ENCODE assay signal across 25 cellular contexts in the genomic region with DNA sequence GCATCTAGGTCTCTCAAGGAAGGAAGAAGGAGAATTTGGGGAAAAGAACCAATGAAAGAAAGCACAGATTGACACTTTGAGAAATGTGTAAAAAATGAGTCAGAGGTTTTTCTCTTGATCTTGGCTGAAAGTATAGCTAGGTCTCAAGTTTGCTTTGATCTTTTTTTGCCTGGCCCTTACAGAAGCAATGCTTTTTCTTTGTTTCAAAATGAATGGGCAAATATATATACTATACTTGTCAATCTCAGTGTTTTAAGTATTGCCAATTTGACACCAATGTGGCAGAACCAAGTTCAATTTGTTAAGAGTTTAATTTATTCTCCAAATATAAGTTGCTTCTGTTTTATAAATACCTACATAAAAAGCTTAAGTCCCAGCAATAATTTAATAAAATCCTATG.
"Had no signal": no experiment of that assay in that cellular context is flagged by ENCODE, and none has a peak within 500 bp of the region (broad histone marks: within the 10 kb centered on the region; RNA-seq: fewer than 3 reads in every experiment).

No MANE protein-coding gene starts in this region.

- H3K36me3 ChIP-seq: ascending aorta, brain microvascular endothelial cell, heart left ventricle, left lung, spleen, thyroid gland, upper lobe of left lung, vagina had no signal

- H3K27ac Mint-ChIP-seq: activated CD4-positive, alpha-beta memory T cell treated with anti-CD3 and anti-CD28 coated beads for 36 hours; activated CD4-positive, alpha-beta T cell treated with anti-CD3 and anti-CD28 coated beads, Interleukin-2, amount 10 ng/mL, durations not matched to agents 24 days and 14 days; activated naive CD4-positive, alpha-beta T cell treated with anti-CD3 and anti-CD28 coated beads for 36 hours; activated naive CD8-positive, alpha-beta T cell treated with anti-CD3 and anti-CD28 coated beads, Interleukin-2, amount 10 ng/mL, durations not matched to agents 7 days and 5 days; natural killer cell; stimulated activated naive CD8-positive, alpha-beta T cell treated with anti-CD3 and anti-CD28 coated beads, Interleukin-15, Interleukin-2, amounts not matched to agents 100 ng/mL and 50 ng/mL, for 24 hours had no signal

- ATAC-seq: esophagus mucosa, heart left ventricle, left lung, natural killer cell, right cardiac atrium had no signal

- H3K27ac ChIP-seq: ascending aorta, brain microvascular endothelial cell, heart left ventricle, left lung, spleen, thyroid gland, upper lobe of left lung, vagina, VCaP had no signal

- H3K36me3 Mint-ChIP-seq: activated CD4-positive, alpha-beta memory T cell treated with anti-CD3 and anti-CD28 coated beads for 36 hours; activated naive CD8-positive, alpha-beta T cell treated with anti-CD3 and anti-CD28 coated beads, Interleukin-2, amount 10 ng/mL, durations not matched to agents 7 days and 5 days; natural killer cell had no signal

- H3K9me3 ChIP-seq: ascending aorta, heart left ventricle, left lung, spleen, thyroid gland, upper lobe of left lung, vagina had no signal

- H3K27me3 ChIP-seq: ascending aorta, brain microvascular endothelial cell, left lung, spleen, thyroid gland, upper lobe of left lung, vagina had no signal

- H3K4me1 ChIP-seq: ascending aorta, heart left ventricle, left lung, spleen, thyroid gland, upper lobe of left lung, vagina had no signal

- DNase-seq: activated CD4-positive, alpha-beta memory T cell treated with anti-CD3 and anti-CD28 coated beads for 36 hours; activated CD4-positive, alpha-beta T cell treated with anti-CD3 and anti-CD28 coated beads, Interleukin-2, amount 10 ng/mL, durations not matched to agents 24 days and 14 days; activated effector memory CD4-positive, alpha-beta T cell treated with Interleukin-2 at 50 U/mL for 16 hours; activated naive CD4-positive, alpha-beta T cell treated with anti-CD3 and anti-CD28 coated beads for 36 hours; activated naive CD8-positive, alpha-beta T cell treated with anti-CD3 and anti-CD28 coated beads, Interleukin-2, amount 10 ng/mL, durations not matched to agents 7 days and 5 days; activated T-cell treated with anti-CD3 and anti-CD28 coated beads, Interleukin-2, amount 50 U/mL, for 48 hours; brain microvascular endothelial cell; cortex of kidney; foreskin fibroblast; heart left ventricle; left lung; mesendoderm; natural killer cell; posterior cingulate gyrus; right cardiac atrium; spleen; substantia nigra; thyroid gland; upper lobe of left lung had no signal

- H3K4me3 ChIP-seq: ascending aorta, heart left ventricle, left lung, lung, spleen, thyroid gland, upper lobe of left lung, vagina had no signal

- H3K4me3 Mint-ChIP-seq: activated CD4-positive, alpha-beta memory T cell treated with anti-CD3 and anti-CD28 coated beads for 36 hours; activated CD4-positive, alpha-beta T cell treated with anti-CD3 and anti-CD28 coated beads, Interleukin-2, amount 10 ng/mL, durations not matched to agents 24 days and 14 days; activated naive CD4-positive, alpha-beta T cell treated with anti-CD3 and anti-CD28 coated beads for 36 hours; activated naive CD8-positive, alpha-beta T cell treated with anti-CD3 and anti-CD28 coated beads, Interleukin-2, amount 10 ng/mL, durations not matched to agents 7 days and 5 days; natural killer cell; stimulated activated naive CD8-positive, alpha-beta T cell treated with anti-CD3 and anti-CD28 coated beads, Interleukin-15, Interleukin-2, amounts not matched to agents 100 ng/mL and 50 ng/mL, for 24 hours had no signal

- H3K9me3 Mint-ChIP-seq: activated CD4-positive, alpha-beta memory T cell treated with anti-CD3 and anti-CD28 coated beads for 36 hours; activated CD4-positive, alpha-beta T cell treated with anti-CD3 and anti-CD28 coated beads, Interleukin-2, amount 10 ng/mL, durations not matched to agents 24 days and 14 days; activated naive CD4-positive, alpha-beta T cell treated with anti-CD3 and anti-CD28 coated beads for 36 hours; activated naive CD8-positive, alpha-beta T cell treated with anti-CD3 and anti-CD28 coated beads, Interleukin-2, amount 10 ng/mL, durations not matched to agents 7 days and 5 days; natural killer cell; stimulated activated naive CD8-positive, alpha-beta T cell treated with anti-CD3 and anti-CD28 coated beads, Interleukin-15, Interleukin-2, amounts not matched to agents 100 ng/mL and 50 ng/mL, for 24 hours had no signal

- H3K4me1 Mint-ChIP-seq: activated CD4-positive, alpha-beta T cell treated with anti-CD3 and anti-CD28 coated beads, Interleukin-2, amount 10 ng/mL, durations not matched to agents 24 days and 14 days; activated naive CD8-positive, alpha-beta T cell treated with anti-CD3 and anti-CD28 coated beads, Interleukin-2, amount 10 ng/mL, durations not matched to agents 7 days and 5 days; natural killer cell had no signal
